Comparison of ENCODE assay signal across 28 cellular contexts in the genomic region with DNA sequence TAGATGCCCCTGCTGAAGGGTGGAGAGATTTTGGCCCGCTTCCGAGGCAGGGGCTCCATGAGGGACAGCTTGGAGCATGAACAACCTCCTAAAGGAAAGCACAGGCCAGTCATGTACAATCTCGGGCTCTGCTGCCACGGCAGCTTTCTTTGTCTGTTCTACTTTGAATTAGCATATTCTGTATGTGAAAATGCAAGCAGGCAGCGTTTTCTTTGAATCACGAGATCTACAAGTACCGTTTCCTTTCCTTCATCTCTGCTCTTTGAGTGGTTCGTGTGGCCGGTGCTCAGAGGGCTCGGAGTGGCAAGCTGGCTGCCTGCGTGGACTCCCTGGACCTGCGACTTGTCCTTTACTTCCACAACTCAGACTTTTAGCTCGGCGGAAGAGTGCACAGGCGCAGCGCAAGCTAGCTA. TPM values are rescaled to one million over a fixed set of nuclear protein-coding genes. Genes with fewer than 3 reads are reported as not detected.
A peak's percentile ranks its signal among the peaks of the same experiment; 100 is the strongest.
DNase-seq lines count a peak whose midpoint lies in the region; ATAC-seq and TF ChIP-seq lines count a peak whose summit lies in the region.
"Had no signal": no experiment of that assay in that cellular context is flagged by ENCODE, and none has a peak within 500 bp of the region (broad histone marks: within the 10 kb centered on the region; RNA-seq: fewer than 3 reads in every experiment).

No MANE protein-coding gene starts in this region.

- H3K4me1 ChIP-seq in ACC112 (ENCODE audit: control insufficient read depth, insufficient read depth, low read length, unreplicated experiment) (peaks cover 15% of the 10 kb centered on the region), esophagus muscularis mucosa (peaks cover 0 to 38% (median 26%) of the 10 kb centered on the region in 4 donors)
- H3K4me1 ChIP-seq: parathyroid adenoma had no signal

- ATAC-seq in omental fat pad (ENCODE audit: low FRiP score) = peak; percentile 7
- ATAC-seq: A549; effector memory CD8-positive, alpha-beta T cell; foreskin keratinocyte; PC-3; stimulated activated naive CD8-positive, alpha-beta T cell treated with anti-CD3 and anti-CD28 coated beads, Interleukin-15, amount 100 ng/mL, for 72 hours had no signal

- H3K36me3 ChIP-seq in ACC112 (ENCODE audit: insufficient read depth, low read length) (no peaks in the 10 kb centered on the region), esophagus muscularis mucosa (peaks cover 0 to 5% (median 0%) of the 10 kb centered on the region in 4 donors)
- H3K36me3 ChIP-seq: uterus, WERI-Rb-1 had no signal

- no peak for TF ChIP-seq EP300 in esophagus muscularis mucosa (IDR thresholded peaks at IDR 0.05)

- TF ChIP-seq CTCF in HFF-Myc (IDR thresholded peaks at IDR 0.05; ENCODE audit: low read depth, low read length, missing control alignments) (no peak), esophagus muscularis mucosa (IDR thresholded peaks at IDR 0.05) (no peak), omental fat pad (IDR thresholded peaks at IDR 0.05) (no peak)

- peak overlapping the region; percentile 61 for H3K4me3 ChIP-seq in ACC112 (ENCODE audit: low read depth, low read length)
- H3K4me3 ChIP-seq in HFF-Myc (replicated peaks; ENCODE audit: low read depth, low read length) = peak overlapping the region; percentile 93
- H3K4me3 ChIP-seq in esophagus muscularis mucosa = peak overlapping the region in 3 of 4 donors; percentile 1 to 26 (median 14)
- H3K4me3 ChIP-seq: A549, SK-N-MC, smooth muscle cell, uterus had no signal

- no peak for TF ChIP-seq POLR2A in esophagus muscularis mucosa (IDR thresholded peaks at IDR 0.05; ENCODE audit: low read depth)

- 89% methylated on average over 15 of the region's 16 CpGs for WGBS in esophagus muscularis mucosa

- H3K79me2 ChIP-seq in ACC112 (ENCODE audit: control insufficient read depth, insufficient read depth, low read length, unreplicated experiment) = peaks cover 88% of the 10 kb centered on the region
- H3K79me2 ChIP-seq: parathyroid adenoma had no signal

- H3K9me3 ChIP-seq in esophagus muscularis mucosa = no peaks in the 10 kb centered on the region
- H3K9me3 ChIP-seq: A549, uterus had no signal

- DNase-seq in HFF-Myc (ENCODE audit: extremely low read depth, low read depth) (no peak), esophagus muscularis mucosa (ENCODE audit: extremely low spot score) (no peak), omental fat pad (ENCODE audit: low spot score) (no peak), cerebellum (ENCODE audit: low spot score) (no peak), GDM1 (lab: John Stamatoyannopoulos, UW) (no peak), NCI-H2029 (lab: John Stamatoyannopoulos, UW) (no peak), occipital lobe (lab: John Stamatoyannopoulos, UW) (no peak)
- DNase-seq: activated CD4-positive, alpha-beta T cell treated with anti-CD3 and anti-CD28 coated beads, Interleukin-2, amount 50 U/mL, for 4 hours; activated naive CD4-positive, alpha-beta T cell; activated T-cell treated with anti-CD3 and anti-CD28 coated beads, Interleukin-2, amount 50 U/mL, for 1 hour; amygdala; CD4-positive, CD25-positive, alpha-beta regulatory T cell; effector memory CD8-positive, alpha-beta T cell; foreskin keratinocyte; hypothalamus; NCI-H1417; NCI-H526 treated with DMSO at 0.1 percent for 48 hours; PC-3; stimulated activated CD4-positive, alpha-beta T cell treated with anti-CD3 and anti-CD28 coated beads, Interleukin-4, amount 100 ng/mL, for 1 hour; stimulated activated naive CD8-positive, alpha-beta T cell treated with anti-CD3 and anti-CD28 coated beads, Interleukin-15, amount 100 ng/mL, for 72 hours; uterus; WERI-Rb-1 had no signal

- no peaks in the 10 kb centered on the region for H3K27me3 ChIP-seq in ACC112 (ENCODE audit: insufficient read depth, low read length)
- H3K27me3 ChIP-seq in esophagus muscularis mucosa = peaks cover 0 to 3% (median 0%) of the 10 kb centered on the region in 4 donors
- H3K27me3 ChIP-seq: foreskin keratinocyte, uterus had no signal

- H3K27ac ChIP-seq in ACC112 (ENCODE audit: low read depth, low read length) (peak overlapping the region; percentile 63), esophagus muscularis mucosa (replicated peaks in 1 of 4) (peak overlapping the region in 3 of 4 donors; percentile 4 to 57 (median 45))
- H3K27ac ChIP-seq: A549, foreskin keratinocyte, parathyroid adenoma, SK-N-MC, uterus, WERI-Rb-1 had no signal

- intact Hi-C loops in esophagus muscularis mucosa (cut with DNase I) = no loop called here

- H2AFZ ChIP-seq in ACC112 (ENCODE audit: low read length, unreplicated experiment) = no peak overlapping the region
- H2AFZ ChIP-seq: parathyroid adenoma had no signal

RNA-seq across cellular contexts. Expression of gene TWIST2, which starts 6.8 kb away (rescaled TPM):
- total RNA-seq in esophagus muscularis mucosa = 10 to 100 TPM; 37.4 to 51.6 (median 47.4) TPM
- total RNA-seq in omental fat pad = 100 to 1,000 TPM in 2 of 4 donors, 10 to 100 TPM in 2; 90.8 to 141 (median 116) TPM
- 1.3 TPM for total RNA-seq in cerebellum
- total RNA-seq in occipital lobe = 0.16 TPM
- total RNA-seq: CD4-positive, CD25-positive, alpha-beta regulatory T cell; T-helper 2 cell treated with Interferon-gamma antibody and Interleukin-4, amounts not matched to agents 100 ng/mL and 5 ng/mL, for 36 hours had no signal

Comparison
In these comparisons a context has a peak if more than half of its experiments do, and no peak if none do; other contexts are left out.
1. H3K4me3 ChIP-seq: peak in every context shown above with its lines; median percentile 93 in HFF-Myc; 61 in ACC112; 14 in esophagus muscularis mucosa.
2. RNA of gene TWIST2, which starts 6.8 kb away (total RNA-seq): 90.8 to 141 TPM in omental fat pad and 37.4 to 51.6 TPM in esophagus muscularis mucosa; 1.3 TPM in cerebellum (single experiment) and 0.16 TPM in occipital lobe (single experiment); every median in the first group is over 10 times any median in the second.